ENCODE assay signal across 19 cellular contexts in the genomic region with DNA sequence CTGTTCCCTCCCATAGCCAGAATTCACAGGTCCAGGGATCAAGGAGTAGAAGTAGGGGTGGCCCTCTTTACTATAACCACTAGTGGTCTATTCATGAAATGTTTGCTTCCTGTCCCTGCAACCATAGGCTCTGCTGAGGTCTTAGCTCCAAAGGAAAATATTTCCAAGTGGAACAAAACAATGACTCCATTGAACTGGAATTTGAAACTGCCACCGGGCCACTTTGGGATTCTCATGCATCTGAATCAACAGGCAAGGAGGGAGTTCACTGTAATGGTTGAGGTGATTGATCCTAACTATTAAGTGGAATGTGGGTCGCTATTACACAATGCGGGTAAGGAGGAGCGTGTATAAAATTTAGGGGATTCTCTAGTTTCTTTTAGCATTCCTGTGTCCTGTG.
DNase-seq lines count a peak whose midpoint lies in the region; ATAC-seq and TF ChIP-seq lines count a peak whose summit lies in the region.
"Had no signal": no experiment of that assay in that cellular context is flagged by ENCODE, and none has a peak within 500 bp of the region (broad histone marks: within the 10 kb centered on the region; RNA-seq: fewer than 3 reads in every experiment).

No MANE protein-coding gene starts in this region.

- ATAC-seq in GM19035 (IDR thresholded peaks at IDR 0.05; ENCODE audit: unreplicated experiment) (no peak), GM19467 (IDR thresholded peaks at IDR 0.05; ENCODE audit: unreplicated experiment) (no peak)
- ATAC-seq: left lobe of liver, pancreas, upper lobe of right lung had no signal

- peak; percentile 70 for DNase-seq in EL
- DNase-seq in RPMI7951 (ENCODE audit: low read depth) = peak; percentile 10
- peak; percentile 0 for DNase-seq in fibroblast of the aortic adventitia (ENCODE audit: low read depth)
- peak; percentile 17 for DNase-seq in myocyte (ENCODE audit: low read depth)
- DNase-seq in NCI-H1930 (lab: John Stamatoyannopoulos, UW) = no peak
- DNase-seq: activated CD4-positive, alpha-beta T cell treated with anti-CD3 and anti-CD28 coated beads for 1 hour; activated CD8-positive, alpha-beta memory T cell treated with anti-CD3 and anti-CD28 coated beads for 24 hours; activated naive CD4-positive, alpha-beta T cell; activated T-cell treated with anti-CD3 and anti-CD28 coated beads, Interleukin-2, amount 50 U/mL, for 24 hours; GF-D8; KG1; NCI-H1694; pancreas; sigmoid colon; upper lobe of right lung had no signal

- H3K4me3 ChIP-seq in fibroblast of the aortic adventitia (ENCODE audit: low read depth, low read length) = no peak overlapping the region
- H3K4me3 ChIP-seq: HAP-1, pancreas, sigmoid colon, upper lobe of right lung had no signal

- TF ChIP-seq CTCF in fibroblast of the aortic adventitia (IDR thresholded peaks at IDR 0.05; ENCODE audit: insufficient read depth, low read length) = no peak

Comparison
In these comparisons a context has a peak if more than half of its experiments do, and no peak if none do; other contexts are left out.
1. DNase-seq: peak in EL (single experiment), RPMI7951 (single experiment), fibroblast of the aortic adventitia (single experiment) and myocyte (single experiment); none in NCI-H1930 (0 of 2).